34 cellular contexts compared by ENCODE assay signal in the genomic region with DNA sequence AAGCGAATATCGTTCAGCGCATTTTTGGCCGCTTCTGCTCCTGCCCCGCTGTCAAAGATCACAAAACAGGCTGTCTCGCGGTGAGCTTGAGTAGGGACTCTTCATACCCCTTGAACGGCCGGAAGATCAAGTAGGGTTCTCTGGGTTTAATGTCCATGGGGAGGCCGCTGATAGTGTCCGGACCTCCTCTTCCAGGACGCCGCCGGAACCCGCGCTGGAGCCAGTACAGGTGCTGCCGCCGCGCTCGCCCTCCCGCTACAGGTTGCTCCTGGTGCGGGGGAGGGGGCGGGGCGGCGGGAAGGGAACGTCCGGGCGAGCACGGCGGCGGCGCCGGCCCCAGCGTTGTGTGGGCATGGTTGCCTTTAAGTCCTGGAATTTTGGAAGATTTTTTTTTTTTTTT.
"Had no signal": no experiment of that assay in that cellular context is flagged by ENCODE, and none has a peak within 500 bp of the region (broad histone marks: within the 10 kb centered on the region; RNA-seq: fewer than 3 reads in every experiment).

No MANE protein-coding gene starts in this region.

- FAIRE-seq: astrocyte, TTC549 had no signal

- H3K36me3 ChIP-seq: adrenal gland, brain microvascular endothelial cell, breast epithelium had no signal

- H3K9me3 Mint-ChIP-seq: activated B cell treated with CpG ODN at 0.5 μM for 24 hours; activated CD4-positive, alpha-beta T cell treated with anti-CD3 and anti-CD28 coated beads, Interleukin-2, amount 10 ng/mL, durations not matched to agents 7 days and 5 days; activated T-helper 1 cell treated with anti-CD3 and anti-CD28 coated beads, Interleukin-12 subunit alpha, Interleukin-12 subunit beta, Interleukin-2, Interleukin-4 antibody, amounts not matched to agents 30 ng/mL and 10 ng/mL and 1 ng/mL, durations not matched to agents 14 hours and 24 hours and 36 hours; T-helper 2 cell treated with Interferon-gamma antibody and Interleukin-4, amounts not matched to agents 5 μg/mL and 100 μg/mL, for 36 hours had no signal

- ATAC-seq: activated CD8-positive, alpha-beta T cell treated with anti-CD3 and anti-CD28 coated beads for 36 hours; activated naive CD4-positive, alpha-beta T cell treated with anti-CD3 and anti-CD28 coated beads, Interleukin-2, amount 50 U/mL, for 72 hours; activated T-cell treated with anti-CD3 and anti-CD28 coated beads, Interleukin-2, amount 50 U/mL, for 4 hours; activated T-cell treated with anti-CD3 and anti-CD28 coated beads, Interleukin-2, amount 50 U/mL, for 72 hours; activated T-helper 17 cell treated with anti-CD3 and anti-CD28 coated beads, Interleukin-2, amount 50 U/mL, for 72 hours; body of pancreas had no signal

- H3K4me1 Mint-ChIP-seq: activated B cell treated with CpG ODN at 0.5 μM for 24 hours; activated CD4-positive, alpha-beta T cell treated with anti-CD3 and anti-CD28 coated beads, Interleukin-2, amount 10 ng/mL, durations not matched to agents 7 days and 5 days; activated naive CD8-positive, alpha-beta T cell treated with anti-CD3 and anti-CD28 coated beads for 36 hours; activated T-helper 17 cell treated with anti-CD3 and anti-CD28 coated beads, Interleukin-2, amount 50 U/mL, for 72 hours had no signal

- H3K27ac Mint-ChIP-seq: activated B cell treated with CpG ODN at 0.5 μM for 24 hours; activated CD4-positive, alpha-beta memory T cell treated with anti-CD3 and anti-CD28 coated beads for 36 hours; activated CD4-positive, alpha-beta T cell treated with anti-CD3 and anti-CD28 coated beads, Interleukin-2, amount 10 ng/mL, durations not matched to agents 7 days and 5 days; activated CD8-positive, alpha-beta T cell treated with anti-CD3 and anti-CD28 coated beads for 36 hours; activated naive CD4-positive, alpha-beta T cell treated with anti-CD3 and anti-CD28 coated beads for 36 hours; activated naive CD4-positive, alpha-beta T cell treated with anti-CD3 and anti-CD28 coated beads, Interleukin-2, amount 50 U/mL, for 72 hours; activated naive CD8-positive, alpha-beta T cell treated with anti-CD3 and anti-CD28 coated beads for 36 hours; activated T-cell treated with anti-CD3 and anti-CD28 coated beads, Interleukin-2, amount 50 U/mL, for 72 hours; activated T-helper 1 cell treated with anti-CD3 and anti-CD28 coated beads, Interleukin-12 subunit alpha, Interleukin-12 subunit beta, Interleukin-2, Interleukin-4 antibody, amounts not matched to agents 30 ng/mL and 10 ng/mL and 1 ng/mL, durations not matched to agents 14 hours and 24 hours and 36 hours; activated T-helper 17 cell treated with anti-CD3 and anti-CD28 coated beads, Interleukin-2, amount 50 U/mL, for 72 hours; T-helper 1 cell treated with Interleukin-12 subunit alpha and Interleukin-12 subunit beta and Interleukin-4 antibody, amounts not matched to agents 30 μg/mL and 1 μg/mL, for 36 hours; T-helper 2 cell treated with Interferon-gamma antibody and Interleukin-4, amounts not matched to agents 5 μg/mL and 100 μg/mL, for 36 hours had no signal

- H3K27me3 ChIP-seq: adrenal gland, body of pancreas, brain microvascular endothelial cell, breast epithelium had no signal

- H3K4me3 ChIP-seq: adrenal gland, body of pancreas, breast epithelium had no signal

- H3K27ac ChIP-seq: adrenal gland, body of pancreas, brain microvascular endothelial cell, breast epithelium, VCaP had no signal

- H3K4me3 Mint-ChIP-seq: activated B cell treated with CpG ODN at 0.5 μM for 24 hours; activated CD4-positive, alpha-beta memory T cell treated with anti-CD3 and anti-CD28 coated beads for 36 hours; activated CD4-positive, alpha-beta T cell treated with anti-CD3 and anti-CD28 coated beads, Interleukin-2, amount 10 ng/mL, durations not matched to agents 7 days and 5 days; activated CD8-positive, alpha-beta T cell treated with anti-CD3 and anti-CD28 coated beads for 36 hours; activated naive CD4-positive, alpha-beta T cell treated with anti-CD3 and anti-CD28 coated beads for 36 hours; activated naive CD8-positive, alpha-beta T cell treated with anti-CD3 and anti-CD28 coated beads for 36 hours; activated T-cell treated with anti-CD3 and anti-CD28 coated beads, Interleukin-2, amount 50 U/mL, for 4 hours; activated T-cell treated with anti-CD3 and anti-CD28 coated beads, Interleukin-2, amount 50 U/mL, for 72 hours; activated T-helper 1 cell treated with anti-CD3 and anti-CD28 coated beads, Interleukin-12 subunit alpha, Interleukin-12 subunit beta, Interleukin-2, Interleukin-4 antibody, amounts not matched to agents 30 ng/mL and 10 ng/mL and 1 ng/mL, durations not matched to agents 14 hours and 24 hours and 36 hours; activated T-helper 17 cell treated with anti-CD3 and anti-CD28 coated beads, Interleukin-2, amount 50 U/mL, for 72 hours; T-helper 1 cell treated with Interleukin-12 subunit alpha and Interleukin-12 subunit beta and Interleukin-4 antibody, amounts not matched to agents 30 μg/mL and 1 μg/mL, for 36 hours; T-helper 2 cell treated with Interferon-gamma antibody and Interleukin-4, amounts not matched to agents 5 μg/mL and 100 μg/mL, for 36 hours had no signal

- H3K9me3 ChIP-seq: adrenal gland, body of pancreas, breast epithelium had no signal

- H3K27me3 Mint-ChIP-seq: activated B cell treated with CpG ODN at 0.5 μM for 24 hours; activated CD4-positive, alpha-beta memory T cell treated with anti-CD3 and anti-CD28 coated beads for 36 hours; activated CD4-positive, alpha-beta T cell treated with anti-CD3 and anti-CD28 coated beads, Interleukin-2, amount 10 ng/mL, durations not matched to agents 7 days and 5 days; activated CD8-positive, alpha-beta T cell treated with anti-CD3 and anti-CD28 coated beads for 36 hours; activated naive CD8-positive, alpha-beta T cell treated with anti-CD3 and anti-CD28 coated beads for 36 hours; activated T-helper 17 cell treated with anti-CD3 and anti-CD28 coated beads, Interleukin-2, amount 50 U/mL, for 72 hours had no signal

- DNase-seq: activated B cell treated with CpG ODN at 0.5 μM for 24 hours; activated CD4-positive, alpha-beta memory T cell treated with anti-CD3 and anti-CD28 coated beads for 36 hours; activated CD4-positive, alpha-beta T cell treated with anti-CD3 and anti-CD28 coated beads for 4 hours; activated CD4-positive, alpha-beta T cell treated with anti-CD3 and anti-CD28 coated beads, Interleukin-2, amount 10 ng/mL, durations not matched to agents 7 days and 5 days; activated CD4-positive, CD25-positive, alpha-beta regulatory T cell treated with anti-CD3 and anti-CD28 coated beads, Interleukin-2, amount 50 U/mL, for 72 hours; activated CD8-positive, alpha-beta memory T cell treated with anti-CD3 and anti-CD28 coated beads, Interleukin-2, amount 50 U/mL, for 4 hours; activated CD8-positive, alpha-beta T cell treated with anti-CD3 and anti-CD28 coated beads for 36 hours; activated effector memory CD4-positive, alpha-beta T cell treated with anti-CD3 and anti-CD28 coated beads, Interleukin-2, amount 50 U/mL, for 16 hours; activated naive CD4-positive, alpha-beta T cell; activated naive CD4-positive, alpha-beta T cell treated with anti-CD3 and anti-CD28 coated beads for 36 hours; activated naive CD4-positive, alpha-beta T cell treated with anti-CD3 and anti-CD28 coated beads, Interleukin-2, amount 50 U/mL, for 16 hours; activated naive CD8-positive, alpha-beta T cell treated with anti-CD3 and anti-CD28 coated beads for 36 hours; activated T-cell treated with anti-CD3 and anti-CD28 coated beads for 4 hours; activated T-cell treated with anti-CD3 and anti-CD28 coated beads, Interleukin-2, amount 50 U/mL, for 1 hour; activated T-cell treated with anti-CD3 and anti-CD28 coated beads, Interleukin-2, amount 50 U/mL, for 4 hours; activated T-cell treated with anti-CD3 and anti-CD28 coated beads, Interleukin-2, amount 50 U/mL, for 72 hours; adrenal gland; amniotic stem cell; aorta; body of pancreas; brain microvascular endothelial cell; central memory CD4-positive, alpha-beta T cell; T-helper 1 cell; T-helper 2 cell; T-helper 9 cell had no signal

- H3K4me1 ChIP-seq: adrenal gland, body of pancreas, breast epithelium had no signal
